In genomic region chr12:50103767-50104321, GRCh38 we compare ENCODE assay signal across 7 cellular contexts. TPM values are rescaled to one million over a fixed set of nuclear protein-coding genes. Genes with fewer than 3 reads are reported as not detected.
DNase-seq lines count a peak whose midpoint lies in the region; ATAC-seq and TF ChIP-seq lines count a peak whose summit lies in the region.

Gene GPD1 (plus strand): TSS chr12:50104008. CDS start chr12:50104051, 43 bp downstream.

- H3K36me3 ChIP-seq in GM23248 (ENCODE audit: low read depth), result no peaks in the 10 kb centered on the region; the same call in 1 of the 2 replicates
- H3K36me3 ChIP-seq in breast epithelium, result no peaks in the 10 kb centered on the region

- WGBS in GM23248 (ENCODE audit: low coverage in 1 of 2, low lambda C conversion rate in 2 of 2, missing lambda C conversion rate in 2 of 2), 2 experiments, result 30 to 31% methylated on average over 13 of the region's 13 CpGs

- DNase-seq in GM23248 (peak; percentile 78), NCI-H2196 treated with DMSO at 0.1 percent for 48 hours (lab: John Stamatoyannopoulos, UW; ENCODE audit: unreplicated experiment) (peak; percentile 84), breast epithelium (ENCODE audit: low spot score in 2 of 2) (peak; percentile 66 to 76), kidney tubule cell (ENCODE audit: low spot score) (peak; percentile 60), activated gamma-delta T cell (lab: John Stamatoyannopoulos, UW) (no peak)
- DNase-seq in stimulated activated CD8-positive, alpha-beta memory T cell treated with anti-CD3 and anti-CD28 coated beads, Interleukin-4, amount 100 ng/mL, for 48 hours, result peak; percentile 46

- H3K9ac ChIP-seq in GM23248, result no peak within 1 kb of the TSS

- no peaks in the 10 kb centered on the region for H3K9me2 ChIP-seq in GM23248 (ENCODE audit: insufficient read depth)

- H3K27me3 ChIP-seq in GM23248 (replicated peaks; ENCODE audit: insufficient read depth), result no peaks in the 10 kb centered on the region
- no peaks in the 10 kb centered on the region for H3K27me3 ChIP-seq in breast epithelium

- H4K20me1 ChIP-seq in GM23248 (ENCODE audit: insufficient read depth), result no peaks in the 10 kb centered on the region

- no peak for ATAC-seq in GM21786 (IDR thresholded peaks at IDR 0.05; ENCODE audit: unreplicated experiment)

- H3K27ac ChIP-seq in GM23248 (no peak within 1 kb of the TSS), breast epithelium (peak within 1 kb of the TSS; percentile 53 to 64)

- H3K9me3 ChIP-seq in GM23248 (ENCODE audit: low read depth), result no peaks in the 10 kb centered on the region
- no peaks in the 10 kb centered on the region for H3K9me3 ChIP-seq in breast epithelium

- H3K4me3 ChIP-seq in GM23248, result no peak within 1 kb of the TSS
- peak within 1 kb of the TSS; percentile 3 to 31 (median 7) for H3K4me3 ChIP-seq in breast epithelium

- H2AFZ ChIP-seq in GM23248, result no peak within 1 kb of the TSS

- intact Hi-C loops in breast epithelium (cut with DNase I; ENCODE audit: low total_unique reads), result no loop called here

- no peak within 1 kb of the TSS for H3K4me2 ChIP-seq in GM23248 (ENCODE audit: unreplicated experiment)

- no peak for TF ChIP-seq POLR2A in breast epithelium (IDR thresholded peaks at IDR 0.05)

- TF ChIP-seq CTCF in breast epithelium (IDR thresholded peaks at IDR 0.05), result no peak

- H3K4me1 ChIP-seq in GM23248 (ENCODE audit: insufficient read depth), result peaks cover 12% of the 10 kb centered on the region
- H3K4me1 ChIP-seq in breast epithelium, result peaks cover 0 to 11% of the 10 kb centered on the region in 2 donors

- H3K79me2 ChIP-seq in GM23248 (ENCODE audit: insufficient read depth), result no peaks in the 10 kb centered on the region

- H3F3A ChIP-seq in GM23248 (ENCODE audit: insufficient read depth), result peaks cover 22% of the 10 kb centered on the region

- in situ Hi-C loops in GM23248 (cut with MboI), result no loop called here

RNA-seq across cellular contexts. Expression of gene GPD1, which starts in this region (rescaled TPM):
- total RNA-seq in GM23248 (2014; rRNA removed; shearing (Covaris generic)), result 0.13 TPM in 1 of 2 replicates, not detected in the other
- not detected in 2 replicates for polyA plus RNA-seq in GM23248 (2016; fragmentation: Nextera tagmentation; extraction: Ambion mirVana)
- total RNA-seq in breast epithelium, result 1,000 to 10,000 TPM in 1 of 3 donors, 100 to 1,000 TPM in 2; 235 to 4,731 (median 280) TPM

Comparison
In these comparisons a context has a peak if more than half of its experiments do, and no peak if none do; other contexts are left out.
1. RNA of gene GPD1 (total RNA-seq): 235 to 4,731 TPM in breast epithelium; 0.13 TPM in GM23248; every median in the first group is over 100 times any median in the second.
2. Peak in DNase-seq in GM23248; RNA of the gene not detected or under 1 TPM.